ENCODE assay signal across 8 cellular contexts in the genomic region with DNA sequence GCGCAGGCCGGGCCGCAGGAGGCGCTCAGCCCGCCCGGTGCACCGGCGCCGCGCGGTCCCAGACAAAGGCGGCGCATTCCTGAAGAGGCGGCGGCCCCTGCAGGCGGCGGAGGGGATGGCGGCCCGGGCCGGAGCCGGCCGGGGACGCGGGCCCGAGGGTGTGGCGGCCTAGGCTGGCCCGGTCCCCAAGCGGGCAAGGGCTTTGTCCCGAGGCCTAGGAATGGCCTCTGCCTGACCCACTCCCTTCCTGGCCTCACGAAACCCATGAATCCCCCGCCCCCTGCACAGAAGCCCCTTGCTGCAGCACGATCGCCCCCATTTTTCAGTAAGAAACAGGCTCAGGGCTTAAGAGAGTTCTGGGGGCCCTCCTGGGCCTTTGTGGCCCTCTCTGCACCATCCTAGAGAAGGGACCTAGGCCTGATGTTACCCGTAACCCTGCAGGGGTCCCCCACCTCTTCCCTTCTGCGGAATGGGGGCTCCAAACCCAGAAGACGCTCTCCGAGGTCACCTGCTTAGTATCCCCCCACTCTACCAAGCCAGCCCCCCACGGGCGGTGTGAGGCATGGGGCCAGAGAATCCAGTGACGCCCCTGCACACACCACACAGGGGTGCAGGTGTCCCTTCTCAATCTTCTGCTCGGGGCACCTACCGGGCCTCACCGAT. TPM values are rescaled to one million over a fixed set of nuclear protein-coding genes. Genes with fewer than 3 reads are reported as not detected.
DNase-seq lines count a peak whose midpoint lies in the region; ATAC-seq, FAIRE-seq and TF ChIP-seq lines count a peak whose summit lies in the region.

No MANE protein-coding gene starts in this region.

- H3K79me2 ChIP-seq in GM23338 (replicated peaks; ENCODE audit: insufficient read depth) (no peaks in the 10 kb centered on the region), OCI-LY3 (ENCODE audit: low read length) (no peaks in the 10 kb centered on the region)

- peaks cover 7% of the 10 kb centered on the region for H3K27me3 Mint-ChIP-seq in GM23338 (ENCODE audit: insufficient read depth, low read depth, poor library complexity)

- no peaks in the 10 kb centered on the region for H3F3A ChIP-seq in GM23338 (replicated peaks; ENCODE audit: low read depth)

- H3K4me1 Mint-ChIP-seq in GM23338: peaks cover 14% of the 10 kb centered on the region

- H3K27me3 ChIP-seq in BJ (ENCODE audit: control insufficient read depth, insufficient read depth, low read length) (0 out of 2 replicates have a peak, but pooled peaks cover 2% of the 10 kb centered on the region), GM23338 (ENCODE audit: insufficient read depth) (no peaks in the 10 kb centered on the region), OCI-LY3 (ENCODE audit: low read depth, low read length) (no peaks in the 10 kb centered on the region; the same call in 1 of the 2 replicates), neutrophil (peaks cover 14% of the 10 kb centered on the region)

- peak overlapping the region; percentile 77 for H3K4me2 ChIP-seq in GM23338
- peak overlapping the region; percentile 58 for H3K4me2 ChIP-seq in OCI-LY3 (ENCODE audit: low read length)

- peak overlapping the region; percentile 71 for H3K4me3 Mint-ChIP-seq in GM23338

- peak overlapping the region; percentile 8 for H3K4me3 ChIP-seq in BJ (ENCODE audit: low read depth, low read length)
- H3K4me3 ChIP-seq in GM23338: peak overlapping the region; percentile 55
- H3K4me3 ChIP-seq in OCI-LY3 (ENCODE audit: low read length): peak overlapping the region; percentile 72
- H3K4me3 ChIP-seq in foreskin fibroblast (ENCODE audit: low read depth in 1 of 2, low read length in 2 of 2): no peak overlapping the region
- peak overlapping the region; percentile 23 to 36 for H3K4me3 ChIP-seq in neutrophil (ENCODE audit: low read depth in 1 of 2, low read length in 1 of 2)

- no peaks in the 10 kb centered on the region for H4K20me1 ChIP-seq in GM23338 (replicated peaks; ENCODE audit: insufficient read depth)
- H4K20me1 ChIP-seq in OCI-LY3 (ENCODE audit: insufficient read depth, low read length): no peaks in the 10 kb centered on the region

- H3K9me3 ChIP-seq in OCI-LY3 (ENCODE audit: insufficient read depth, low read length): no peaks in the 10 kb centered on the region
- no peaks in the 10 kb centered on the region for H3K9me3 ChIP-seq in neutrophil

- no peaks in the 10 kb centered on the region for H3K9me2 ChIP-seq in GM23338 (ENCODE audit: insufficient read depth)

- CTCF ChIA-PET in BJ (lab: Yijun Ruan, JAX): interaction anchor here (5.2 to 5.7 kb wide), 2 partner anchors 15 to 111 kb away, joined by 19 to 25 read pairs; no protein-coding TSS in a partner anchor

- ATAC-seq in GM23338: peak; percentile 74

- no peaks in the 10 kb centered on the region for H3K36me3 ChIP-seq in BJ (ENCODE audit: control insufficient read depth, insufficient read depth, low read length)
- H3K36me3 ChIP-seq in GM23338 (ENCODE audit: insufficient read depth): no peaks in the 10 kb centered on the region
- H3K36me3 ChIP-seq in OCI-LY3 (replicated peaks; ENCODE audit: low read depth, low read length): no peaks in the 10 kb centered on the region
- H3K36me3 ChIP-seq in neutrophil: no peaks in the 10 kb centered on the region

- no peaks in the 10 kb centered on the region for H3K36me3 Mint-ChIP-seq in GM23338 (ENCODE audit: low read depth)

- peak overlapping the region; percentile 49; the same call in 1 of the 2 replicates for H3K9ac ChIP-seq in OCI-LY3 (ENCODE audit: low read length)

- H3K27ac Mint-ChIP-seq in GM23338: peak overlapping the region; percentile 88

- H2AFZ ChIP-seq in GM23338 (0 out of 2 replicates have a peak overlapping the region, but pooled peaks have one; percentile 43), OCI-LY3 (ENCODE audit: low read depth, low read length) (peak overlapping the region; percentile 52)

- peak; percentile 95 for FAIRE-seq in urothelium cell line (lab: Jason Lieb, UNC)

- H3K27ac ChIP-seq in GM23338 (ENCODE audit: low read depth) (peak overlapping the region; percentile 59; the same call in 1 of the 2 replicates), OCI-LY3 (ENCODE audit: low read length) (no peak overlapping the region), neutrophil (no peak overlapping the region)

- DNase-seq in BJ (ENCODE audit: low read depth) (no peak), GM23338 (ENCODE audit: low spot score) (peak; percentile 80), foreskin fibroblast (peak; percentile 26 to 80), urothelium cell line (ENCODE audit: low spot score) (peak; percentile 84), globus pallidus (ENCODE audit: low spot score) (no peak)
- DNase-seq in activated T-helper 1 cell treated with anti-CD3 and anti-CD28 coated beads, Interleukin-2, amount 50 U/mL, for 16 hours (ENCODE audit: low read depth in 1 of 2, low spot score in 1 of 2): peak; percentile 22 to 36

- TF ChIP-seq CTCF in BJ (IDR thresholded peaks at IDR 0.05; ENCODE audit: insufficient read depth, low read depth, low read length): peak; percentile 33
- TF ChIP-seq CTCF in GM23338 (conservative IDR thresholded peaks at IDR 0.05; ENCODE audit: low read depth in 2 of 2): peak; percentile 27 to 62; a peak in 2 of 4 replicates
- peak; percentile 58 for TF ChIP-seq CTCF in OCI-LY3 (IDR thresholded peaks at IDR 0.05; ENCODE audit: low read depth, low read length)
- TF ChIP-seq CTCF in foreskin fibroblast (IDR thresholded peaks at IDR 0.05; ENCODE audit: low read depth, low read length): peak; percentile 42
- peak; percentile 28 for TF ChIP-seq CTCF in neutrophil (IDR thresholded peaks at IDR 0.05)

- no peaks in the 10 kb centered on the region for H3K9me3 Mint-ChIP-seq in GM23338

- no peaks in the 10 kb centered on the region for H3K4me1 ChIP-seq in GM23338 (ENCODE audit: insufficient read depth)
- no peaks in the 10 kb centered on the region for H3K4me1 ChIP-seq in OCI-LY3 (ENCODE audit: low read length)
- H3K4me1 ChIP-seq in neutrophil (ENCODE audit: control insufficient read depth in 1 of 2, insufficient read depth in 1 of 2, low read depth in 1 of 2, low read length in 1 of 2): peaks cover 13 to 14% of the 10 kb centered on the region in 2 experiments

- POLR2A ChIA-PET in BJ (lab: Charles Lee): no interaction called here

RNA-seq across cellular contexts. Expression of a gene that starts 0.4 kb away (rescaled TPM):
- polyA plus RNA-seq in BJ (2011; rRNA removed) (0.40 and 0.77 TPM in 2 replicates), GM23338 (2016; fragmentation: Nextera tagmentation; extraction: Ambion mirVana) (10.6 and 12.9 TPM in 2 replicates)
- polyA minus RNA-seq in BJ (2011; rRNA and poly(A)+ RNA removed): 0.28 and 0.41 TPM in 2 replicates
- 33.4 and 38.4 TPM in 2 replicates for total RNA-seq in GM23338 (2014; rRNA removed; shearing (Covaris generic))

RNA-seq across cellular contexts. Expression of a gene that starts 51.4 kb away (rescaled TPM):
- 38.9 and 65.8 TPM in 2 replicates for polyA plus RNA-seq in BJ (2011; rRNA removed)
- polyA minus RNA-seq in BJ (2011; rRNA and poly(A)+ RNA removed): 19.9 and 21.3 TPM in 2 replicates
- total RNA-seq in GM23338 (2014; rRNA removed; shearing (Covaris generic)): 66.3 and 72.1 TPM in 2 replicates
- 82.4 and 85.9 TPM in 2 replicates for polyA plus RNA-seq in GM23338 (2016; fragmentation: Nextera tagmentation; extraction: Ambion mirVana)

Comparison
In these comparisons a context has a peak if more than half of its experiments do, and no peak if none do; other contexts are left out.
1. DNase-seq: peak in GM23338 (single experiment), activated T-helper 1 cell treated with anti-CD3 and anti-CD28 coated beads, Interleukin-2, amount 50 U/mL, for 16 hours (2 of 2), foreskin fibroblast (2 of 2) and urothelium cell line (single experiment); none in BJ (single experiment) and globus pallidus (single experiment).
2. H3K4me3 ChIP-seq: peak in BJ (single experiment), GM23338 (single experiment), OCI-LY3 (single experiment) and neutrophil (2 of 2); none in foreskin fibroblast (0 of 2).
3. Peak in every context shown above with its lines, with median percentiles within 50 percentile points of each other: CTCF ChIP-seq.